ENCODE assay signal across 1 cellular context in genomic region chr7:112421666-112422486, GRCh38.
TF ChIP-seq lines count a peak whose summit lies in the region.

No MANE protein-coding gene starts in this region.

TF ChIP-seq in HepG2, 621 proteins besides CTCF, POLR2A, EP300 and RAD21 (continued from another document):
- TF ChIP-seq IKZF5 (CRISPR knock-in tag; IDR thresholded peaks at IDR 0.05) (0 out of 2 replicates have a peak, but pooled peaks have one; percentile 19), FOXA3 (CRISPR knock-in tag; IDR thresholded peaks at IDR 0.05) (peak; percentile 48; the same call in 1 of the 2 replicates), SP4 (CRISPR knock-in tag; IDR thresholded peaks at IDR 0.05) (no peak), MED1 (CRISPR knock-in tag; IDR thresholded peaks at IDR 0.05) (no peak), ARID5B (CRISPR knock-in tag; IDR thresholded peaks at IDR 0.05) (0 out of 2 replicates have a peak, but pooled peaks have one; percentile 24), ZNF749 (CRISPR knock-in tag; IDR thresholded peaks at IDR 0.05; ENCODE audit: borderline replicate concordance) (no peak), ZBTB7A (CRISPR knock-in tag; IDR thresholded peaks at IDR 0.05) (no peak), NR2C2 (CRISPR knock-in tag; IDR thresholded peaks at IDR 0.05; ENCODE audit: borderline replicate concordance) (no peak), GABPA (IDR thresholded peaks at IDR 0.05; ENCODE audit: low read depth, low read length) (no peak), GABPA (CRISPR knock-in tag; IDR thresholded peaks at IDR 0.05; ENCODE audit: low read depth) (peak; percentile 45), ZNF326 (CRISPR knock-in tag; IDR thresholded peaks at IDR 0.05; ENCODE audit: borderline replicate concordance) (no peak), FOXA1 (IDR thresholded peaks at IDR 0.05) (no peak), FOXA1 (CRISPR knock-in tag; IDR thresholded peaks at IDR 0.05) (peak; percentile 38; the same call in 1 of the 2 replicates), PPARG (CRISPR knock-in tag; conservative IDR thresholded peaks at IDR 0.05) (0 out of 2 replicates have a peak, but pooled peaks have one; percentile 27), ASH2L (IDR thresholded peaks at IDR 0.05; ENCODE audit: insufficient read length, low read depth, low read length) (peak; percentile 9), ZMYM4 (CRISPR knock-in tag; IDR thresholded peaks at IDR 0.05) (no peak), ZNF556 (CRISPR knock-in tag; IDR thresholded peaks at IDR 0.05; ENCODE audit: borderline replicate concordance) (no peak), ZNF468 (CRISPR knock-in tag; IDR thresholded peaks at IDR 0.05) (no peak), SOX13 (IDR thresholded peaks at IDR 0.05) (no peak), SOX13 (CRISPR knock-in tag; conservative IDR thresholded peaks at IDR 0.05 in 1 of 2, IDR thresholded peaks at IDR 0.05 in 1 of 2) (peak in 1 of 2 experiments; percentile 10; a peak in 1 of 4 replicates), PLSCR1 (CRISPR knock-in tag; IDR thresholded peaks at IDR 0.05; ENCODE audit: borderline replicate concordance) (no peak), PCBP1 (IDR thresholded peaks at IDR 0.05; ENCODE audit: borderline replicate concordance, low read depth, low read length) (no peak)
